In genomic region chr1:158916085-158916484, GRCh38 we compare ENCODE assay signal across 25 cellular contexts. TPM values are rescaled to one million over a fixed set of nuclear protein-coding genes. Genes with fewer than 3 reads are reported as not detected.
"Had no signal": no experiment of that assay in that cellular context is flagged by ENCODE, and none has a peak within 500 bp of the region (broad histone marks: within the 10 kb centered on the region; RNA-seq: fewer than 3 reads in every experiment).

No MANE protein-coding gene starts in this region.

- H3K36me3 ChIP-seq: heart left ventricle, lower lobe of right lung, pancreas, right lobe of liver, suprapubic skin, transverse colon had no signal

- FAIRE-seq: kidney, pancreas, urothelium cell line had no signal

- H3K4me3 ChIP-seq: heart left ventricle, lower lobe of right lung, pancreas, right lobe of liver, skin epidermis, suprapubic skin, transverse colon had no signal

- ATAC-seq: activated T-cell treated with anti-CD3 and anti-CD28 coated beads, Interleukin-2, amount 50 U/mL, for 72 hours; heart left ventricle; lower lobe of right lung; natural killer cell; pancreas; right lobe of liver; stimulated activated effector memory CD8-positive, alpha-beta T cell treated with anti-CD3 and anti-CD28 coated beads, Interleukin-12 subunit alpha, Interleukin-12 subunit beta, amount 100 ng/mL, for 72 hours; stimulated activated naive CD8-positive, alpha-beta T cell treated with anti-CD3 and anti-CD28 coated beads, Interleukin-15, amount 100 ng/mL, for 72 hours; T-cell had no signal

- H3K4me1 ChIP-seq: heart left ventricle, lower lobe of right lung, pancreas, right lobe of liver, suprapubic skin, transverse colon had no signal

- H3K27ac ChIP-seq: heart left ventricle, lower lobe of right lung, pancreas, right lobe of liver, skin epidermis, suprapubic skin, transverse colon had no signal

- H3K27me3 ChIP-seq: heart left ventricle, pancreas, right lobe of liver, suprapubic skin, transverse colon had no signal

- H3K9me3 ChIP-seq: pancreas, right lobe of liver, suprapubic skin had no signal

- DNase-seq: activated CD4-positive, alpha-beta memory T cell treated with anti-CD3 and anti-CD28 coated beads for 36 hours; activated CD4-positive, alpha-beta T cell treated with anti-CD3 and anti-CD28 coated beads for 4 hours; activated CD4-positive, CD25-positive, alpha-beta regulatory T cell; activated effector memory CD4-positive, alpha-beta T cell treated with Interleukin-2 at 50 U/mL for 16 hours; activated naive CD4-positive, alpha-beta T cell treated with anti-CD3 and anti-CD28 coated beads for 36 hours; activated naive CD8-positive, alpha-beta T cell treated with anti-CD3 and anti-CD28 coated beads, Interleukin-2, amount 10 ng/mL, durations not matched to agents 7 days and 5 days; activated T-cell treated with anti-CD3 and anti-CD28 coated beads, Interleukin-2, amount 50 U/mL, for 72 hours; amygdala; central memory CD4-positive, alpha-beta T cell; effector memory CD4-positive, alpha-beta T cell; heart left ventricle; kidney; lower lobe of right lung; natural killer cell; pancreas; right lobe of liver; stimulated activated CD4-positive, alpha-beta T cell treated with anti-CD3 and anti-CD28 coated beads, Interleukin-2, amount 100 ng/mL, for 24 hours; stimulated activated naive CD8-positive, alpha-beta T cell treated with anti-CD3 and anti-CD28 coated beads, Interleukin-15, amount 100 ng/mL, for 72 hours; T-cell; transverse colon had no signal

RNA-seq across cellular contexts. Expression of gene PYHIN1, which starts 15.3 kb away (rescaled TPM):
- total RNA-seq: dermis microvascular lymphatic vessel endothelial cell had no signal
